29 cellular contexts compared by ENCODE assay signal in the genomic region with DNA sequence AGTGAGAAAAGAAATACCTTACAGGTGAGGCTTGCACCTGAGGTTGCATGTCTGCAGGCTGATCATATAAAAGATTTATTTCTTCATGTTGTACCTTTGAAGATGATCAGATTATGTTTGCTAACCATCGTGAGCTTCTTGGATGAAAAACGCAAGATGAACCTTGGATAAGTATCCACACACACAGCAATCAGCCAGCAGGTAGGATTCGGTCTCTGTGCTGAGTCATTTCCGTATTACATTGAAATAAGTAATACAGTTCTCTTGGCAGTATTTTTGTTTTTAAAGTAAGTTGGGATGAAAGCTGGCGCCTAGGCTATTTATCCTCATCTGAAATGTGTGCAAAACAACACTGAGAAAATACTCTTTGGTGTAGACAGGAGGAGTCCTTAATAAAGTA.
"Had no signal": no experiment of that assay in that cellular context is flagged by ENCODE, and none has a peak within 500 bp of the region (broad histone marks: within the 10 kb centered on the region; RNA-seq: fewer than 3 reads in every experiment).

No MANE protein-coding gene starts in this region.

- H3K27ac ChIP-seq: body of pancreas, esophagus squamous epithelium, heart right ventricle, left lung, neural progenitor cell, testis, uterus had no signal

- H3K9me3 Mint-ChIP-seq: activated naive CD8-positive, alpha-beta T cell treated with anti-CD3 and anti-CD28 coated beads, Interleukin-2, amount 10 ng/mL, durations not matched to agents 7 days and 5 days; activated T-cell treated with anti-CD3 and anti-CD28 coated beads, Interleukin-2, amount 50 U/mL, for 4 hours; dendritic cell treated with granulocyte-macrophage colony-stimulating factor and Interleukin-4, amounts not matched to agents 40 ng/mL and 50 ng/mL, for 4 days; naive thymus-derived CD4-positive, alpha-beta T cell; neural progenitor cell; T-helper 1 cell treated with Interleukin-12 subunit alpha and Interleukin-12 subunit beta and Interleukin-4 antibody, amounts not matched to agents 30 μg/mL and 1 μg/mL, for 36 hours had no signal

- H3K36me3 ChIP-seq: esophagus squamous epithelium, heart right ventricle, left lung, neural progenitor cell, uterus had no signal

- DNase-seq: activated CD4-positive, alpha-beta T cell treated with anti-CD3 and anti-CD28 coated beads for 36 hours; activated CD4-positive, alpha-beta T cell treated with anti-CD3 and anti-CD28 coated beads, Interleukin-2, amount 50 U/mL, for 4 hours; activated CD8-positive, alpha-beta memory T cell treated with anti-CD3 and anti-CD28 coated beads, Interleukin-2, amount 50 U/mL, for 48 hours; activated naive CD4-positive, alpha-beta T cell treated with Interleukin-2 at 50 U/mL for 16 hours; activated naive CD8-positive, alpha-beta T cell treated with anti-CD3 and anti-CD28 coated beads, Interleukin-2, amount 10 ng/mL, durations not matched to agents 7 days and 5 days; activated T-cell treated with anti-CD3 and anti-CD28 coated beads, Interleukin-2, amount 50 U/mL, for 4 hours; amniotic stem cell; body of pancreas; caudate nucleus; effector CD8-positive, alpha-beta T cell; esophagus squamous epithelium; heart right ventricle; left lung; naive thymus-derived CD4-positive, alpha-beta T cell; posterior cingulate gyrus; small intestine; stimulated activated CD4-positive, alpha-beta T cell treated with anti-CD3 and anti-CD28 coated beads, Interleukin-2, amount 100 ng/mL, for 48 hours; stimulated activated CD8-positive, alpha-beta memory T cell treated with anti-CD3 and anti-CD28 coated beads, Interleukin-4, amount 100 ng/mL, for 48 hours; stimulated activated naive CD4-positive, alpha-beta T cell; T1000; testis; trophoblast cell; uterus had no signal

- H3K9me3 ChIP-seq: body of pancreas, esophagus squamous epithelium, heart right ventricle, left lung, testis, uterus had no signal

- H3K36me3 Mint-ChIP-seq: activated naive CD8-positive, alpha-beta T cell treated with anti-CD3 and anti-CD28 coated beads, Interleukin-2, amount 10 ng/mL, durations not matched to agents 7 days and 5 days; naive thymus-derived CD4-positive, alpha-beta T cell; neural progenitor cell; WTC11 had no signal

- H3K4me1 ChIP-seq: body of pancreas, heart right ventricle, left lung, neural progenitor cell, testis, uterus had no signal

- H3K27me3 ChIP-seq: body of pancreas, neural progenitor cell, testis, uterus had no signal

- H3K4me3 Mint-ChIP-seq: activated CD4-positive, alpha-beta T cell treated with anti-CD3 and anti-CD28 coated beads for 36 hours; activated naive CD8-positive, alpha-beta T cell treated with anti-CD3 and anti-CD28 coated beads, Interleukin-2, amount 10 ng/mL, durations not matched to agents 7 days and 5 days; activated T-cell treated with anti-CD3 and anti-CD28 coated beads, Interleukin-2, amount 50 U/mL, for 4 hours; dendritic cell treated with granulocyte-macrophage colony-stimulating factor and Interleukin-4, amounts not matched to agents 40 ng/mL and 50 ng/mL, for 4 days; naive thymus-derived CD4-positive, alpha-beta T cell; neural progenitor cell; T-helper 1 cell treated with Interleukin-12 subunit alpha and Interleukin-12 subunit beta and Interleukin-4 antibody, amounts not matched to agents 30 μg/mL and 1 μg/mL, for 36 hours; WTC11 had no signal

- H3K27ac Mint-ChIP-seq: activated CD4-positive, alpha-beta T cell treated with anti-CD3 and anti-CD28 coated beads for 36 hours; activated naive CD8-positive, alpha-beta T cell treated with anti-CD3 and anti-CD28 coated beads, Interleukin-2, amount 10 ng/mL, durations not matched to agents 7 days and 5 days; dendritic cell treated with granulocyte-macrophage colony-stimulating factor and Interleukin-4, amounts not matched to agents 40 ng/mL and 50 ng/mL, for 4 days; neural progenitor cell; T-helper 1 cell treated with Interleukin-12 subunit alpha and Interleukin-12 subunit beta and Interleukin-4 antibody, amounts not matched to agents 30 μg/mL and 1 μg/mL, for 36 hours; WTC11 had no signal

- ATAC-seq: activated CD4-positive, alpha-beta T cell treated with anti-CD3 and anti-CD28 coated beads for 36 hours; activated T-cell treated with anti-CD3 and anti-CD28 coated beads, Interleukin-2, amount 50 U/mL, for 4 hours; body of pancreas; heart right ventricle; left lung; naive thymus-derived CD4-positive, alpha-beta T cell; sciatic nerve; WTC11 had no signal

- H3K4me3 ChIP-seq: body of pancreas, esophagus squamous epithelium, heart right ventricle, left lung, lung, neural progenitor cell, testis, uterus had no signal

- H3K4me1 Mint-ChIP-seq: activated CD4-positive, alpha-beta T cell treated with anti-CD3 and anti-CD28 coated beads for 36 hours; neural progenitor cell; WTC11 had no signal
